ENCODE assay signal across 25 cellular contexts in genomic region chr14:84708865-84709264, GRCh38.
"Had no signal": no experiment of that assay in that cellular context is flagged by ENCODE, and none has a peak within 500 bp of the region (broad histone marks: within the 10 kb centered on the region; RNA-seq: fewer than 3 reads in every experiment).

No MANE protein-coding gene starts in this region.

- H3K27ac Mint-ChIP-seq: activated CD4-positive, alpha-beta T cell treated with anti-CD3 and anti-CD28 coated beads, Interleukin-2, amount 10 ng/mL, durations not matched to agents 7 days and 5 days; activated CD8-positive, alpha-beta T cell treated with anti-CD3 and anti-CD28 coated beads for 36 hours; activated naive CD4-positive, alpha-beta T cell treated with anti-CD3 and anti-CD28 coated beads for 36 hours; activated naive CD8-positive, alpha-beta T cell; activated T-helper 1 cell treated with anti-CD3 and anti-CD28 coated beads, Interleukin-12 subunit alpha, Interleukin-12 subunit beta, Interleukin-2, Interleukin-4 antibody, amounts not matched to agents 30 ng/mL and 10 ng/mL and 1 ng/mL, durations not matched to agents 14 hours and 24 hours and 36 hours; activated T-helper 2 cell treated with anti-CD3 and anti-CD28 coated beads, Interferon-gamma antibody, Interleukin-2, Interleukin-4, amounts not matched to agents 10 μg/mL and 5 μg/mL and 100 μg/mL, durations not matched to agents 14 hours and 24 hours and 36 hours; WTC11 had no signal

- H3K4me1 Mint-ChIP-seq: activated CD4-positive, alpha-beta T cell treated with anti-CD3 and anti-CD28 coated beads, Interleukin-2, amount 10 ng/mL, durations not matched to agents 7 days and 5 days had no signal

- H3K4me1 ChIP-seq: colonic mucosa, esophagus squamous epithelium had no signal

- ATAC-seq: activated CD8-positive, alpha-beta T cell treated with anti-CD3 and anti-CD28 coated beads for 36 hours; activated T-cell treated with anti-CD3 and anti-CD28 coated beads, Interleukin-2, amount 50 U/mL, for 4 hours; WTC11 had no signal

- DNase-seq: activated CD4-positive, alpha-beta T cell treated with anti-CD3 and anti-CD28 coated beads for 1 hour; activated CD4-positive, alpha-beta T cell treated with anti-CD3 and anti-CD28 coated beads for 4 hours; activated CD4-positive, alpha-beta T cell treated with anti-CD3 and anti-CD28 coated beads, Interleukin-2, amount 10 ng/mL, durations not matched to agents 7 days and 5 days; activated CD4-positive, alpha-beta T cell treated with anti-CD3 and anti-CD28 coated beads, Interleukin-2, amount 50 U/mL, for 48 hours; activated CD8-positive, alpha-beta memory T cell treated with anti-CD3 and anti-CD28 coated beads for 24 hours; activated CD8-positive, alpha-beta T cell treated with anti-CD3 and anti-CD28 coated beads for 36 hours; activated effector memory CD4-positive, alpha-beta T cell treated with anti-CD3 and anti-CD28 coated beads, Interleukin-2, amount 50 U/mL, for 16 hours; activated naive CD4-positive, alpha-beta T cell treated with anti-CD3 and anti-CD28 coated beads for 36 hours; activated T-cell treated with anti-CD3 and anti-CD28 coated beads, Interleukin-2, amount 50 U/mL, for 4 hours; amniotic stem cell; anterior cingulate cortex; central memory CD4-positive, alpha-beta T cell; cerebellar nuclear complex; colonic mucosa; effector CD8-positive, alpha-beta T cell; esophagus squamous epithelium; foreskin fibroblast; head of caudate nucleus; T-helper 2 cell had no signal

- H3K9me3 Mint-ChIP-seq: activated CD4-positive, alpha-beta T cell treated with anti-CD3 and anti-CD28 coated beads, Interleukin-2, amount 10 ng/mL, durations not matched to agents 7 days and 5 days had no signal

- H3K4me3 ChIP-seq: colonic mucosa, esophagus squamous epithelium had no signal

- H3K27ac ChIP-seq: colonic mucosa, epithelial cell of prostate, esophagus squamous epithelium, VCaP had no signal

- H3K27me3 Mint-ChIP-seq: activated CD4-positive, alpha-beta T cell treated with anti-CD3 and anti-CD28 coated beads, Interleukin-2, amount 10 ng/mL, durations not matched to agents 7 days and 5 days; activated CD8-positive, alpha-beta T cell treated with anti-CD3 and anti-CD28 coated beads for 36 hours; activated naive CD8-positive, alpha-beta T cell had no signal

- H3K36me3 ChIP-seq: colonic mucosa, esophagus squamous epithelium had no signal

- H3K4me3 Mint-ChIP-seq: activated CD4-positive, alpha-beta T cell treated with anti-CD3 and anti-CD28 coated beads, Interleukin-2, amount 10 ng/mL, durations not matched to agents 7 days and 5 days; activated CD8-positive, alpha-beta T cell treated with anti-CD3 and anti-CD28 coated beads for 36 hours; activated naive CD4-positive, alpha-beta T cell treated with anti-CD3 and anti-CD28 coated beads for 36 hours; activated naive CD8-positive, alpha-beta T cell; activated T-cell treated with anti-CD3 and anti-CD28 coated beads, Interleukin-2, amount 50 U/mL, for 4 hours; activated T-helper 1 cell treated with anti-CD3 and anti-CD28 coated beads, Interleukin-12 subunit alpha, Interleukin-12 subunit beta, Interleukin-2, Interleukin-4 antibody, amounts not matched to agents 30 ng/mL and 10 ng/mL and 1 ng/mL, durations not matched to agents 14 hours and 24 hours and 36 hours; WTC11 had no signal

- H3K36me3 Mint-ChIP-seq: activated naive CD8-positive, alpha-beta T cell; WTC11 had no signal

- H3K9me3 ChIP-seq: colonic mucosa, esophagus squamous epithelium had no signal

- H3K27me3 ChIP-seq: colonic mucosa, esophagus squamous epithelium had no signal
